Comparison of ENCODE assay signal across 8 cellular contexts in genomic region chr2:158885018-158885675, GRCh38.
DNase-seq lines count a peak whose midpoint lies in the region; ATAC-seq, FAIRE-seq and TF ChIP-seq lines count a peak whose summit lies in the region.
"Not testable (repeated sequence)": the region's sequence is repeated elsewhere in the genome, so short reads cannot be mapped to it uniquely, and the experiment has no call there.

No MANE protein-coding gene starts in this region.

- not testable (repeated sequence) for ATAC-seq in IMR-90 (ENCODE audit: low read depth); HepG2

- not testable (repeated sequence) for H3K79me1 ChIP-seq in IMR-90 (ENCODE audit: low read depth in 1 of 2, low read length in 2 of 2)

- in situ Hi-C loops in IMR-90 (cut with MboI; ENCODE audit: low sequenced_read_pairs), result loop anchor here (25.0 kb wide), 1 partner anchor 1077 kb away; no protein-coding TSS in a partner anchor
- in situ Hi-C loops in mammary epithelial cell (cut with MboI; ENCODE audit: low sequenced_read_pairs in 2 of 2); HepG2 (cut with HindIII; ENCODE audit: extremely low pct_ligation_motif_present, low pct_unique_long_range_greater_than_20kb): not testable (repeated sequence)

- not testable (repeated sequence) for H3K56ac ChIP-seq in IMR-90 (ENCODE audit: extremely low read depth, insufficient read depth, low read length)

- not testable (repeated sequence) for H3K23ac ChIP-seq in IMR-90 (ENCODE audit: low read depth, low read length)

- H3K4me3 Mint-ChIP-seq in Calu3 (ENCODE audit: low read depth, unreplicated experiment), result peak overlapping the region; percentile 49
- H3K4me3 Mint-ChIP-seq in T-helper 2 cell treated with Interferon-gamma antibody and Interleukin-4, amounts not matched to agents 5 μg/mL and 100 μg/mL, for 36 hours, result not testable (repeated sequence)

- peaks cover 25% of the 10 kb centered on the region for H3K4me1 Mint-ChIP-seq in Calu3 (ENCODE audit: low read depth, unreplicated experiment)
- not testable (repeated sequence) for H3K4me1 Mint-ChIP-seq in T-helper 2 cell treated with Interferon-gamma antibody and Interleukin-4, amounts not matched to agents 5 μg/mL and 100 μg/mL, for 36 hours (ENCODE audit: low read depth)

- not testable (repeated sequence) for H4K20me1 ChIP-seq in IMR-90 (ENCODE audit: insufficient read depth, low read length); mammary epithelial cell (ENCODE audit: insufficient read depth, low read length); HepG2 (ENCODE audit: insufficient read depth, low read length)

- not testable (repeated sequence) for H2BK20ac ChIP-seq in IMR-90 (ENCODE audit: low read depth, low read length)

- not testable (repeated sequence) for TF ChIP-seq CTCF in Calu3 (IDR thresholded peaks at IDR 0.05; ENCODE audit: unreplicated experiment); IMR-90 (conservative IDR thresholded peaks at IDR 0.05; ENCODE audit: low read depth, low read length); HepG2 (CRISPR knock-in tag; IDR thresholded peaks at IDR 0.05)
- TF ChIP-seq CTCF in mammary epithelial cell (conservative IDR thresholded peaks at IDR 0.05 in 1 of 2, IDR thresholded peaks at IDR 0.05 in 1 of 2; ENCODE audit: extremely low read depth in 1 of 2, insufficient read depth in 1 of 2, low read depth in 1 of 2, low read length in 2 of 2), result peak in 1 of 2 donors; percentile 31

- not testable (repeated sequence) for TF ChIP-seq RAD21 in IMR-90 (IDR thresholded peaks at IDR 0.05; ENCODE audit: low read length); HepG2 (CRISPR knock-in tag; IDR thresholded peaks at IDR 0.05)

- not testable (repeated sequence) for H2AK5ac ChIP-seq in IMR-90 (ENCODE audit: low read depth, low read length)

- H2AFZ ChIP-seq in IMR-90 (replicated peaks; ENCODE audit: low read length, poor library complexity); HepG2 (ENCODE audit: low read length): not testable (repeated sequence)
- peak overlapping the region; percentile 12 for H2AFZ ChIP-seq in mammary epithelial cell (ENCODE audit: low read depth, low read length)

- H3K4me3 ChIP-seq in IMR-90 (ENCODE audit: insufficient read depth, low read depth, low read length); mammary epithelial cell (replicated peaks in 1 of 3; ENCODE audit: insufficient read depth in 1 of 3, low read depth in 2 of 3, low read length in 3 of 3): not testable (repeated sequence)
- peak overlapping the region in 1 of 3 experiments; percentile 9; a peak in 1 of 6 replicates for H3K4me3 ChIP-seq in HepG2 (replicated peaks in 1 of 3; ENCODE audit: insufficient read depth in 1 of 3, low read depth in 2 of 3, low read length in 3 of 3)

- H2BK15ac ChIP-seq in IMR-90 (ENCODE audit: low read depth, low read length), result not testable (repeated sequence)

- peak; percentile 46 for DNase-seq in Calu3
- peak; percentile 21 for DNase-seq in IMR-90
- peak; percentile 22 for DNase-seq in T-helper 2 cell treated with Interferon-gamma antibody and Interleukin-4, amounts not matched to agents 5 μg/mL and 100 μg/mL, for 36 hours (ENCODE audit: low spot score)
- DNase-seq in activated T-cell treated with anti-CD3 and anti-CD28 coated beads for 24 hours (ENCODE audit: low read depth), result peak; percentile 6
- not testable (repeated sequence) for DNase-seq in mammary epithelial cell; HepG2 (ENCODE audit: low spot score)
- peak; percentile 12 to 43 (median 24) for DNase-seq in stimulated activated CD4-positive, alpha-beta T cell treated with anti-CD3 and anti-CD28 coated beads, Interleukin-12 subunit alpha, Interleukin-12 subunit beta, amount 100 ng/mL, for 48 hours (ENCODE audit: low read depth in 2 of 3, low spot score in 1 of 3)
- peak; percentile 47 for DNase-seq in stimulated activated CD8-positive, alpha-beta memory T cell treated with anti-CD3 and anti-CD28 coated beads, Interleukin-4, amount 100 ng/mL, for 48 hours

- H2BK5ac ChIP-seq in IMR-90 (ENCODE audit: low read depth, low read length, poor library complexity, severe bottlenecking), result not testable (repeated sequence)

- TF ChIP-seq EP300 in HepG2 (IDR thresholded peaks at IDR 0.05; ENCODE audit: low read depth in 2 of 2, low read length in 2 of 2); HepG2 (CRISPR knock-in tag; IDR thresholded peaks at IDR 0.05; ENCODE audit: borderline replicate concordance): not testable (repeated sequence)

- intact Hi-C loops in Calu3 (cut with micrococcal nuclease; ENCODE audit: unreplicated experiment); IMR-90 (cut with micrococcal nuclease); HepG2 (cut with micrococcal nuclease; ENCODE audit: unreplicated experiment): not testable (repeated sequence)
- intact Hi-C loops in mammary epithelial cell (cut with micrococcal nuclease), result loop anchor here (1.0 to 5.0 kb wide), 2 partner anchors 16 to 82 kb away; partner anchors contain the start of gene TANC1

- H3K18ac ChIP-seq in IMR-90 (ENCODE audit: low read depth, low read length), result not testable (repeated sequence)

- not testable (repeated sequence) for H3K79me2 ChIP-seq in mammary epithelial cell (ENCODE audit: insufficient read depth, low read length); HepG2 (ENCODE audit: insufficient read depth, low read length)

- BruUV-seq in Calu3 (replicated peaks; lab: Mats Ljungman, UMichigan); IMR-90 (replicated peaks; lab: Mats Ljungman, UMichigan); mammary epithelial cell (replicated peaks; lab: Mats Ljungman, UMichigan); HepG2 (replicated peaks; lab: Mats Ljungman, UMichigan): not testable (repeated sequence)

- 17% methylated on average over 1 of the region's 8 CpGs; no CpG with 5 or more reads in 1 of the 2 experiments for WGBS in IMR-90 (ENCODE audit: extremely low coverage in 2 of 2, insufficient read length in 1 of 2), 2 experiments
- WGBS in mammary epithelial cell (ENCODE audit: low coverage, missing lambda C conversion rate), result 67% methylated on average over 8 of the region's 8 CpGs
- 38% methylated on average over 8 of the region's 8 CpGs for WGBS in HepG2 (ENCODE audit: low lambda C conversion rate)

- H3K9me1 ChIP-seq in IMR-90 (ENCODE audit: insufficient read depth, low read length), result not testable (repeated sequence)

- H3K9me3 ChIP-seq in IMR-90 (ENCODE audit: control insufficient read depth, insufficient read depth, low read length); mammary epithelial cell (replicated peaks; ENCODE audit: insufficient read depth, low read length); HepG2 (ENCODE audit: low read length): not testable (repeated sequence)

- H3K36me3 Mint-ChIP-seq in Calu3 (ENCODE audit: insufficient read depth, unreplicated experiment); T-helper 2 cell treated with Interferon-gamma antibody and Interleukin-4, amounts not matched to agents 5 μg/mL and 100 μg/mL, for 36 hours (ENCODE audit: low read depth): not testable (repeated sequence)

- H2AK9ac ChIP-seq in IMR-90 (replicated peaks; ENCODE audit: low read depth, low read length, poor library complexity), result not testable (repeated sequence)

- POLR2A ChIA-PET in IMR-90 (lab: Charles Lee; ENCODE audit: unreplicated experiment); HepG2 (lab: Yijun Ruan, JAX): not testable (repeated sequence)

- not testable (repeated sequence) for H3K9ac ChIP-seq in IMR-90 (ENCODE audit: low read depth, low read length); mammary epithelial cell (ENCODE audit: insufficient read depth, low read length); HepG2 (ENCODE audit: insufficient read depth, low read depth, low read length)

- not testable (repeated sequence) for H2BK120ac ChIP-seq in IMR-90 (ENCODE audit: low read depth, low read length)

- TF ChIP-seq POLR2A in IMR-90 (IDR thresholded peaks at IDR 0.05; ENCODE audit: low read depth, low read length); HepG2 (IDR thresholded peaks at IDR 0.05; ENCODE audit: insufficient read depth in 1 of 2, low read depth in 2 of 2, low read length in 2 of 2): not testable (repeated sequence)

- H4K5ac ChIP-seq in IMR-90 (ENCODE audit: low read depth, low read length), result not testable (repeated sequence)

- peaks cover 28% of the 10 kb centered on the region for H3K27me3 Mint-ChIP-seq in Calu3 (ENCODE audit: unreplicated experiment)
- H3K27me3 Mint-ChIP-seq in T-helper 2 cell treated with Interferon-gamma antibody and Interleukin-4, amounts not matched to agents 5 μg/mL and 100 μg/mL, for 36 hours (ENCODE audit: low read depth), result not testable (repeated sequence)

- CTCF ChIA-PET in Calu3 (lab: Charles Lee), result interaction anchor here (0.6 to 2.0 kb wide), 4 partner anchors 85 to 488 kb away, joined by 3 to 4 read pairs (median 4); no protein-coding TSS in a partner anchor
- CTCF ChIA-PET in IMR-90 (lab: Yijun Ruan, JAX); HepG2 (lab: Yijun Ruan, JAX; ENCODE audit: low intra/inter-chr PET ratio, low total read pairs): not testable (repeated sequence)
- CTCF ChIA-PET in mammary epithelial cell (lab: Charles Lee; ENCODE audit: low non-redundant PET), result interaction anchor here (0.5 to 1.4 kb wide), 3 partner anchors 234 to 1393 kb away, joined by 3 to 9 read pairs (median 4); no protein-coding TSS in a partner anchor

- H4K8ac ChIP-seq in IMR-90 (ENCODE audit: low read depth in 2 of 2, low read length in 2 of 2), result not testable (repeated sequence)

- H3K4ac ChIP-seq in IMR-90 (ENCODE audit: low read depth, low read length), result not testable (repeated sequence)

- not testable (repeated sequence) for H3K4me1 ChIP-seq in IMR-90 (ENCODE audit: control insufficient read depth, insufficient read depth, low read length)
- peaks cover 42% of the 10 kb centered on the region for H3K4me1 ChIP-seq in mammary epithelial cell (ENCODE audit: insufficient read depth, low read length)
- H3K4me1 ChIP-seq in HepG2 (ENCODE audit: insufficient read depth, low read length), result peaks cover 36% of the 10 kb centered on the region

- H3K9me3 Mint-ChIP-seq in Calu3 (ENCODE audit: low read depth, unreplicated experiment); T-helper 2 cell treated with Interferon-gamma antibody and Interleukin-4, amounts not matched to agents 5 μg/mL and 100 μg/mL, for 36 hours: not testable (repeated sequence)

- not testable (repeated sequence) for H3K36me3 ChIP-seq in IMR-90 (ENCODE audit: control insufficient read depth, insufficient read depth, low read length); mammary epithelial cell (ENCODE audit: insufficient read depth, low read length); HepG2 (replicated peaks in 1 of 2; ENCODE audit: control insufficient read depth in 1 of 2, insufficient read depth in 2 of 2, low read length in 2 of 2)

- dilution Hi-C loops in IMR-90 (cut with HindIII; ENCODE audit: low sequenced_read_pairs, unreplicated experiment); mammary epithelial cell (cut with HindIII; ENCODE audit: low sequenced_read_pairs): not testable (repeated sequence)

- not testable (repeated sequence) for H4K91ac ChIP-seq in IMR-90 (ENCODE audit: insufficient read depth, low read depth, low read length)

- not testable (repeated sequence) for H3K27ac ChIP-seq in IMR-90 (ENCODE audit: insufficient read depth, low read length); HepG2 (ENCODE audit: extremely low read length, insufficient read depth, low read length)
- peak overlapping the region; percentile 5 for H3K27ac ChIP-seq in mammary epithelial cell (ENCODE audit: insufficient read depth, low read depth, low read length)

- peaks cover 10% of the 10 kb centered on the region for H3K27me3 ChIP-seq in IMR-90 (ENCODE audit: control insufficient read depth, insufficient read depth, low read length)
- not testable (repeated sequence) for H3K27me3 ChIP-seq in mammary epithelial cell (ENCODE audit: insufficient read depth, low read length); HepG2 (ENCODE audit: control insufficient read depth in 1 of 2, insufficient read depth in 2 of 2, low read length in 2 of 2)

- not testable (repeated sequence) for H3K14ac ChIP-seq in IMR-90 (replicated peaks; ENCODE audit: low read depth, low read length)

- FAIRE-seq in HepG2 (lab: Jason Lieb, UNC), result not testable (repeated sequence)

- H3K27ac Mint-ChIP-seq in Calu3 (ENCODE audit: unreplicated experiment), result peak overlapping the region; percentile 15
- not testable (repeated sequence) for H3K27ac Mint-ChIP-seq in T-helper 2 cell treated with Interferon-gamma antibody and Interleukin-4, amounts not matched to agents 5 μg/mL and 100 μg/mL, for 36 hours

- H3K4me2 ChIP-seq in IMR-90 (ENCODE audit: low read depth, low read length), result not testable (repeated sequence)
- H3K4me2 ChIP-seq in mammary epithelial cell (ENCODE audit: insufficient read depth, low read depth, low read length) (peak overlapping the region; percentile 2), HepG2 (ENCODE audit: low read depth, low read length) (peak overlapping the region; percentile 54)
